In genomic region chr17:9230861-9231260, GRCh38 we compare ENCODE assay signal across 14 cellular contexts.
DNase-seq lines count a peak whose midpoint lies in the region; ATAC-seq, FAIRE-seq and TF ChIP-seq lines count a peak whose summit lies in the region.
"Had no signal": no experiment of that assay in that cellular context is flagged by ENCODE, and none has a peak within 500 bp of the region (broad histone marks: within the 10 kb centered on the region; RNA-seq: fewer than 3 reads in every experiment).

No MANE protein-coding gene starts in this region.

- no peak overlapping the region for H3K9ac ChIP-seq in HepG2 (ENCODE audit: insufficient read depth, low read depth, low read length)

- DNase-seq in right lobe of liver (peak in 2 of 3 donors; percentile 14 to 43), HepG2 (ENCODE audit: low spot score) (no peak), esophagus squamous epithelium (lab: John Stamatoyannopoulos, UW) (no peak), lower lobe of right lung (peak; percentile 34), natural killer cell (no peak)
- DNase-seq in stimulated activated naive B cell treated with anti-CD40 and anti-IgM and Interleukin-4, amounts not matched to agents 10 μg/mL and 1 μg/mL and 100 μg/mL, for 72 hours: no peak
- DNase-seq in CD8-positive, alpha-beta memory T cell: no peak
- DNase-seq: DMS53, GF-D8 had no signal

- H3K27ac ChIP-seq in right lobe of liver (no peak overlapping the region), HepG2 (ENCODE audit: extremely low read length, insufficient read depth, low read length) (no peak overlapping the region), esophagus squamous epithelium (peak overlapping the region in 3 of 4 donors; percentile 42 to 86 (median 50)), lower lobe of right lung (no peak overlapping the region)
- no peak overlapping the region for H3K27ac ChIP-seq in CD8-positive, alpha-beta memory T cell (ENCODE audit: low read depth, low read length)

- FAIRE-seq in HepG2 (lab: Jason Lieb, UNC): no peak
- FAIRE-seq: A204.1, H54 had no signal

- CTCF ChIA-PET in HepG2 (lab: Yijun Ruan, JAX; ENCODE audit: low intra/inter-chr PET ratio, low total read pairs): no interaction called here
- CTCF ChIA-PET in CD8-positive, alpha-beta memory T cell (lab: Charles Lee): no interaction called here

- no CpG with 5 or more reads among the region's 11 CpGs for WGBS in right lobe of liver (ENCODE audit: insufficient coverage, low coverage, low lambda C conversion rate, missing lambda C conversion rate)
- 56% methylated on average over 5 of the region's 11 CpGs for WGBS in HepG2 (ENCODE audit: low lambda C conversion rate)
- WGBS in esophagus squamous epithelium, 2 donors: 81 to 100% methylated on average over 6 to 8 of the region's 11 CpGs

- H3K4me1 Mint-ChIP-seq in stimulated activated naive B cell treated with anti-CD40 and anti-IgM and Interleukin-4, amounts not matched to agents 10 μg/mL and 1 μg/mL and 100 μg/mL, for 72 hours: no peaks in the 10 kb centered on the region
- peaks cover 0 to 3% (median 0%) of the 10 kb centered on the region in 3 donors for H3K4me1 Mint-ChIP-seq in CD8-positive, alpha-beta memory T cell
- H3K4me1 Mint-ChIP-seq in natural killer cell: no peaks in the 10 kb centered on the region
- H3K4me1 Mint-ChIP-seq: CD14-positive monocyte, IgD-negative memory B cell had no signal

- TF ChIP-seq RAD21 in HepG2 (CRISPR knock-in tag; IDR thresholded peaks at IDR 0.05): no peak

- no TSS peak for BruUV-seq in HepG2 (replicated peaks; lab: Mats Ljungman, UMichigan)

- H3K27ac Mint-ChIP-seq in stimulated activated naive B cell treated with anti-CD40 and anti-IgM and Interleukin-4, amounts not matched to agents 10 μg/mL and 1 μg/mL and 100 μg/mL, for 72 hours: no peak overlapping the region
- H3K27ac Mint-ChIP-seq in CD8-positive, alpha-beta memory T cell: no peak overlapping the region
- H3K27ac Mint-ChIP-seq in natural killer cell: no peak overlapping the region
- H3K27ac Mint-ChIP-seq: CD14-positive monocyte, IgD-negative memory B cell had no signal

- no peaks in the 10 kb centered on the region for H4K20me1 ChIP-seq in HepG2 (ENCODE audit: insufficient read depth, low read length)

- H3K4me2 ChIP-seq in HepG2 (ENCODE audit: low read depth, low read length): no peak overlapping the region

- POLR2A ChIA-PET in HepG2 (lab: Yijun Ruan, JAX): interaction anchor here (0.6 kb wide), 1 partner anchor 13 kb away, joined by 3 read pairs; no protein-coding TSS in a partner anchor
- POLR2A ChIA-PET in CD8-positive, alpha-beta memory T cell (lab: Charles Lee): no interaction called here

- H3K27me3 Mint-ChIP-seq in stimulated activated naive B cell treated with anti-CD40 and anti-IgM and Interleukin-4, amounts not matched to agents 10 μg/mL and 1 μg/mL and 100 μg/mL, for 72 hours: peaks cover 14 to 23% of the 10 kb centered on the region in 2 donors
- peaks cover 3 to 12% of the 10 kb centered on the region in 2 donors for H3K27me3 Mint-ChIP-seq in CD8-positive, alpha-beta memory T cell
- no peaks in the 10 kb centered on the region for H3K27me3 Mint-ChIP-seq in natural killer cell (ENCODE audit: low read depth in 2 of 2)

- H3K4me1 ChIP-seq in right lobe of liver: no peaks in the 10 kb centered on the region
- no peaks in the 10 kb centered on the region for H3K4me1 ChIP-seq in HepG2 (ENCODE audit: insufficient read depth, low read length)
- H3K4me1 ChIP-seq in esophagus squamous epithelium: peaks cover 7 to 66% (median 8%) of the 10 kb centered on the region in 3 donors
- no peaks in the 10 kb centered on the region for H3K4me1 ChIP-seq in lower lobe of right lung
- H3K4me1 ChIP-seq in CD8-positive, alpha-beta memory T cell (ENCODE audit: insufficient read depth, low read length): peaks cover 8% of the 10 kb centered on the region

- no peaks in the 10 kb centered on the region for H3K79me2 ChIP-seq in HepG2 (ENCODE audit: insufficient read depth, low read length)

- no peaks in the 10 kb centered on the region for H3K36me3 Mint-ChIP-seq in stimulated activated naive B cell treated with anti-CD40 and anti-IgM and Interleukin-4, amounts not matched to agents 10 μg/mL and 1 μg/mL and 100 μg/mL, for 72 hours
- H3K36me3 Mint-ChIP-seq in CD8-positive, alpha-beta memory T cell: no peaks in the 10 kb centered on the region
- H3K36me3 Mint-ChIP-seq in natural killer cell: no peaks in the 10 kb centered on the region
- H3K36me3 Mint-ChIP-seq: CD14-positive monocyte, IgD-negative memory B cell had no signal

- in situ Hi-C loops in HepG2 (cut with HindIII; ENCODE audit: extremely low pct_ligation_motif_present, low pct_unique_long_range_greater_than_20kb): no loop called here

- no peak overlapping the region for H2AFZ ChIP-seq in HepG2 (ENCODE audit: low read length)

- TF ChIP-seq CTCF in right lobe of liver (IDR thresholded peaks at IDR 0.05): no peak
- no peak for TF ChIP-seq CTCF in HepG2 (CRISPR knock-in tag; IDR thresholded peaks at IDR 0.05)
- no peak for TF ChIP-seq CTCF in esophagus squamous epithelium (IDR thresholded peaks at IDR 0.05)
- TF ChIP-seq CTCF in lower lobe of right lung (IDR thresholded peaks at IDR 0.05): no peak
- no peak for TF ChIP-seq CTCF in natural killer cell (IDR thresholded peaks at IDR 0.05)

- TF ChIP-seq POLR2A in right lobe of liver (IDR thresholded peaks at IDR 0.05): no peak
- TF ChIP-seq POLR2A in HepG2 (IDR thresholded peaks at IDR 0.05; ENCODE audit: insufficient read depth in 1 of 2, low read depth in 2 of 2, low read length in 2 of 2): no peak
- TF ChIP-seq POLR2A in esophagus squamous epithelium (IDR thresholded peaks at IDR 0.05): no peak

- H3K27me3 ChIP-seq in right lobe of liver: no peaks in the 10 kb centered on the region
- peaks cover 3 to 60% of the 10 kb centered on the region in 2 experiments; a peak in 4 of 5 replicates for H3K27me3 ChIP-seq in HepG2 (ENCODE audit: control insufficient read depth in 1 of 2, insufficient read depth in 2 of 2, low read length in 2 of 2)
- no peaks in the 10 kb centered on the region for H3K27me3 ChIP-seq in esophagus squamous epithelium
- peaks cover 32% of the 10 kb centered on the region for H3K27me3 ChIP-seq in lower lobe of right lung (ENCODE audit: low read depth)
- H3K27me3 ChIP-seq in CD8-positive, alpha-beta memory T cell (ENCODE audit: insufficient read depth, low read length, poor library complexity, severe bottlenecking): no peaks in the 10 kb centered on the region

- no peaks in the 10 kb centered on the region for H3K9me3 Mint-ChIP-seq in stimulated activated naive B cell treated with anti-CD40 and anti-IgM and Interleukin-4, amounts not matched to agents 10 μg/mL and 1 μg/mL and 100 μg/mL, for 72 hours
- no peaks in the 10 kb centered on the region for H3K9me3 Mint-ChIP-seq in CD8-positive, alpha-beta memory T cell
- no peaks in the 10 kb centered on the region for H3K9me3 Mint-ChIP-seq in natural killer cell
- H3K9me3 Mint-ChIP-seq: IgD-negative memory B cell had no signal

- H3K9me3 ChIP-seq in right lobe of liver (no peaks in the 10 kb centered on the region), HepG2 (ENCODE audit: low read length) (no peaks in the 10 kb centered on the region), esophagus squamous epithelium (no peaks in the 10 kb centered on the region), lower lobe of right lung (no peaks in the 10 kb centered on the region)
- no peaks in the 10 kb centered on the region for H3K9me3 ChIP-seq in CD8-positive, alpha-beta memory T cell (ENCODE audit: low read length)

- ATAC-seq in right lobe of liver (no peak), HepG2 (no peak), lower lobe of right lung (no peak), natural killer cell (no peak), HG02852 (IDR thresholded peaks at IDR 0.05; ENCODE audit: unreplicated experiment) (no peak)
- ATAC-seq in stimulated activated naive B cell treated with anti-CD40 and anti-IgM and Interleukin-4, amounts not matched to agents 10 μg/mL and 1 μg/mL and 100 μg/mL, for 72 hours (replicated peaks): no peak

- H3K4me3 ChIP-seq in right lobe of liver (no peak overlapping the region), HepG2 (replicated peaks in 1 of 3; ENCODE audit: insufficient read depth in 1 of 3, low read depth in 2 of 3, low read length in 3 of 3) (no peak overlapping the region), esophagus squamous epithelium (no peak overlapping the region), lower lobe of right lung (no peak overlapping the region)
- no peak overlapping the region for H3K4me3 ChIP-seq in CD8-positive, alpha-beta memory T cell (ENCODE audit: low read length)

- H3K36me3 ChIP-seq in right lobe of liver (no peaks in the 10 kb centered on the region), HepG2 (replicated peaks in 1 of 2; ENCODE audit: control insufficient read depth in 1 of 2, insufficient read depth in 2 of 2, low read length in 2 of 2) (no peaks in the 10 kb centered on the region), esophagus squamous epithelium (no peaks in the 10 kb centered on the region), lower lobe of right lung (no peaks in the 10 kb centered on the region)
- no peaks in the 10 kb centered on the region for H3K36me3 ChIP-seq in CD8-positive, alpha-beta memory T cell (ENCODE audit: insufficient read depth, low read length)

- no peak overlapping the region for H3K4me3 Mint-ChIP-seq in stimulated activated naive B cell treated with anti-CD40 and anti-IgM and Interleukin-4, amounts not matched to agents 10 μg/mL and 1 μg/mL and 100 μg/mL, for 72 hours
- no peak overlapping the region for H3K4me3 Mint-ChIP-seq in CD8-positive, alpha-beta memory T cell
- no peak overlapping the region for H3K4me3 Mint-ChIP-seq in natural killer cell
- H3K4me3 Mint-ChIP-seq: CD14-positive monocyte, IgD-negative memory B cell had no signal

- intact Hi-C loops in right lobe of liver (cut with DNase I) (no loop called here), HepG2 (cut with micrococcal nuclease; ENCODE audit: unreplicated experiment) (no loop called here), esophagus squamous epithelium (cut with DNase I) (no loop called here), lower lobe of right lung (cut with DNase I) (no loop called here), natural killer cell (cut with micrococcal nuclease) (no loop called here)

- TF ChIP-seq EP300 in HepG2 (IDR thresholded peaks at IDR 0.05; ENCODE audit: low read depth in 2 of 2, low read length in 2 of 2) (no peak), HepG2 (CRISPR knock-in tag; IDR thresholded peaks at IDR 0.05; ENCODE audit: borderline replicate concordance) (no peak)

TF ChIP-seq in HepG2, 621 proteins besides CTCF, POLR2A, EP300 and RAD21:
- TF ChIP-seq ZNF83 (CRISPR knock-in tag; IDR thresholded peaks at IDR 0.05; ENCODE audit: borderline replicate concordance): no peak

Comparison
In these comparisons a context has a peak if more than half of its experiments do, and no peak if none do; other contexts are left out.
1. DNase-seq: peak in right lobe of liver (2 of 3) and lower lobe of right lung (single experiment); none in HepG2 (single experiment), esophagus squamous epithelium (single experiment), stimulated activated naive B cell treated with anti-CD40 and anti-IgM and Interleukin-4, amounts not matched to agents 10 μg/mL and 1 μg/mL and 100 μg/mL, for 72 hours (single experiment), CD8-positive, alpha-beta memory T cell (0 of 5) and natural killer cell (single experiment).
2. H3K27ac ChIP-seq: peak in esophagus squamous epithelium (3 of 4); none in right lobe of liver (0 of 3), HepG2 (single experiment), lower lobe of right lung (single experiment) and CD8-positive, alpha-beta memory T cell (single experiment).